ENCODE assay signal across 8 cellular contexts in genomic region chr6:2634151-2634964, GRCh38.
DNase-seq lines count a peak whose midpoint lies in the region; ATAC-seq and TF ChIP-seq lines count a peak whose summit lies in the region.

No MANE protein-coding gene starts in this region.

- 1 to 3% methylated on average over 64 to 65 of the region's 65 CpGs for WGBS in lower leg skin, 2 donors

- H3K9me3 ChIP-seq in duodenal mucosa (ENCODE audit: control insufficient read depth in 1 of 2, low read length in 2 of 2) = no peaks in the 10 kb centered on the region

- TF ChIP-seq CTCF in lower leg skin (IDR thresholded peaks at IDR 0.05) = peak in 2 of 3 donors; percentile 69 to 83

- intact Hi-C loops in lower leg skin (cut with DNase I; ENCODE audit: low total_unique reads) = loop anchor here (2.0 kb wide), 1 partner anchor 1030 kb away; no protein-coding TSS in a partner anchor

- H3K27me3 ChIP-seq in duodenal mucosa (ENCODE audit: control insufficient read depth in 1 of 2, insufficient read depth in 2 of 2, low read length in 2 of 2) = peaks cover 4 to 12% of the 10 kb centered on the region in 2 donors

- peak overlapping the region in 1 of 2 donors; percentile 6 for H3K9ac ChIP-seq in duodenal mucosa (ENCODE audit: low read depth in 1 of 2, low read length in 2 of 2)

- peaks cover 4 to 5% of the 10 kb centered on the region in 2 donors for H3K4me1 ChIP-seq in duodenal mucosa (ENCODE audit: control insufficient read depth in 1 of 2, insufficient read depth in 2 of 2, low read length in 2 of 2)

- no peak for TF ChIP-seq POLR2A in lower leg skin (IDR thresholded peaks at IDR 0.05)

- no peaks in the 10 kb centered on the region for H3K36me3 ChIP-seq in duodenal mucosa (ENCODE audit: control insufficient read depth in 1 of 2, insufficient read depth in 2 of 2, low read length in 2 of 2)

- peak overlapping the region; percentile 50 to 57 for H3K4me3 ChIP-seq in duodenal mucosa (ENCODE audit: low read depth in 1 of 2, low read length in 2 of 2)
- peak overlapping the region; percentile 41 for H3K4me3 ChIP-seq in lower leg skin (ENCODE audit: low read depth, poor library complexity, severe bottlenecking)

- DNase-seq in NCI-H1694 treated with DMSO at 0.1 percent for 48 hours (lab: John Stamatoyannopoulos, UW) (peak; percentile 42), NCI-H1694 (lab: John Stamatoyannopoulos, UW) (no peak), NCI-H526 treated with DMSO at 0.1 percent for 48 hours (lab: John Stamatoyannopoulos, UW) (peak; percentile 80), lower leg skin (ENCODE audit: low spot score in 2 of 2) (peak; percentile 71 to 96)
- DNase-seq in activated CD4-positive, alpha-beta T cell treated with anti-CD3 and anti-CD28 coated beads, Interleukin-2, amount 50 U/mL, for 48 hours = peak; percentile 87 to 89
- DNase-seq in stimulated activated CD4-positive, alpha-beta T cell treated with anti-CD3 and anti-CD28 coated beads, Interleukin-4, amount 100 ng/mL, for 1 hour = peak; percentile 88

- H3K27ac ChIP-seq in duodenal mucosa (ENCODE audit: low read depth, low read length) = no peak overlapping the region

- peak; percentile 84 for ATAC-seq in HG03439 (IDR thresholded peaks at IDR 0.05; ENCODE audit: unreplicated experiment)
